Comparison of ENCODE assay signal across 8 cellular contexts in the genomic region with DNA sequence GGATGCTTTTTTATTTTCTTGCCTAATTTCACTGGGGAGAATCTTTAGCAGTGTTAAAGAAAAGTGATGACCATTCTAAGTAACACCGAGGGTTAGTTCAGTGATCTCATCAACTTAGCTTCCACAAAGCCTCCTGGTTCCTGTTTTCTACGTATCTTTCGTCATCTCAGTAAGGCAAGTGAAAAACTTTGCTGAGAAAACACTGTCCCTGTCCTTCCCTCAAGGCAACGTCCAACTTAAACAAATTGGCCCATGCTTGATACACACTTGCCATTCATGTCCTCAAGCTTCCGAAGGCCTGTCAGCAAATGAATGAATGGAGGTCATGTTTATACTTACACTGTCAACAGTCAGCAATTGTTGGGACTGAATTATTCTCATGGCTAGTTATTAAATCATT.
DNase-seq lines count a peak whose midpoint lies in the region; ATAC-seq, FAIRE-seq and TF ChIP-seq lines count a peak whose summit lies in the region.
"Not testable (repeated sequence)": the region's sequence is repeated elsewhere in the genome, so short reads cannot be mapped to it uniquely, and the experiment has no call there.

No MANE protein-coding gene starts in this region.

- ATAC-seq in GM18867 (IDR thresholded peaks at IDR 0.05; ENCODE audit: unreplicated experiment) (peak; percentile 61), GM19395 (IDR thresholded peaks at IDR 0.05; ENCODE audit: unreplicated experiment) (peak; percentile 49), HG02678 (IDR thresholded peaks at IDR 0.05; ENCODE audit: unreplicated experiment) (peak; percentile 19), HG03095 (IDR thresholded peaks at IDR 0.05; ENCODE audit: unreplicated experiment) (peak; percentile 50), HG03565 (IDR thresholded peaks at IDR 0.05; ENCODE audit: unreplicated experiment) (peak; percentile 24)

- intact Hi-C loops in OCI-LY7 (cut with micrococcal nuclease; ENCODE audit: unreplicated experiment): loop anchor here (2.0 kb wide), 2 partner anchors 37 to 961 kb away; a partner anchor contains a TSS

- H3K4me1 ChIP-seq in OCI-LY7 (ENCODE audit: insufficient read depth, low read length, poor library complexity, severe bottlenecking): peaks cover 33% of the 10 kb centered on the region

- H3K79me2 ChIP-seq in OCI-LY7 (ENCODE audit: insufficient read depth, low read depth, low read length): not testable (repeated sequence)

- not testable (repeated sequence) for H3K9me2 ChIP-seq in OCI-LY7 (ENCODE audit: insufficient read depth, low read length)

- not testable (repeated sequence) for BruUV-seq in OCI-LY7 (replicated peaks; lab: Mats Ljungman, UMichigan)

- peak overlapping the region; percentile 64 for H3K4me2 ChIP-seq in OCI-LY7 (ENCODE audit: low read length)

- peak overlapping the region; percentile 10 for H3K4me3 ChIP-seq in OCI-LY7 (ENCODE audit: low read depth, low read length, poor library complexity, severe bottlenecking)

- not testable (repeated sequence) for H3K9me3 ChIP-seq in OCI-LY7 (ENCODE audit: low read length)

- peak; percentile 90 for FAIRE-seq in GM12892 (lab: Jason Lieb, UNC)
- FAIRE-seq in urothelium cell line (lab: Jason Lieb, UNC): peak; percentile 87

- POLR2A ChIA-PET in OCI-LY7 (lab: Charles Lee): interaction anchor here (0.6 to 4.3 kb wide), 5 partner anchors 9 to 774 kb away, joined by 3 to 39 read pairs (median 4); no protein-coding TSS in a partner anchor

- DNase-seq in GM12892 (ENCODE audit: insufficient read length); urothelium cell line (ENCODE audit: low spot score): not testable (repeated sequence)
- DNase-seq in OCI-LY7 (ENCODE audit: low spot score): peak; percentile 18

- TF ChIP-seq POLR2A in GM12892 (IDR thresholded peaks at IDR 0.05; ENCODE audit: low read depth, low read length): not testable (repeated sequence)

- CTCF ChIA-PET in OCI-LY7 (lab: Charles Lee; ENCODE audit: unreplicated experiment): not testable (repeated sequence)

- H3K27ac ChIP-seq in OCI-LY7 (ENCODE audit: low read depth, low read length, poor library complexity, severe bottlenecking): peak overlapping the region; percentile 77

- not testable (repeated sequence) for H4K20me1 ChIP-seq in OCI-LY7 (ENCODE audit: insufficient read depth, low read length)

- not testable (repeated sequence) for H3K36me3 ChIP-seq in OCI-LY7 (ENCODE audit: insufficient read depth, low read length)

- not testable (repeated sequence) for TF ChIP-seq CTCF in OCI-LY7 (conservative IDR thresholded peaks at IDR 0.05; ENCODE audit: low read length)

- not testable (repeated sequence) for H2AFZ ChIP-seq in OCI-LY7 (ENCODE audit: low read length)
